In the genomic region with DNA sequence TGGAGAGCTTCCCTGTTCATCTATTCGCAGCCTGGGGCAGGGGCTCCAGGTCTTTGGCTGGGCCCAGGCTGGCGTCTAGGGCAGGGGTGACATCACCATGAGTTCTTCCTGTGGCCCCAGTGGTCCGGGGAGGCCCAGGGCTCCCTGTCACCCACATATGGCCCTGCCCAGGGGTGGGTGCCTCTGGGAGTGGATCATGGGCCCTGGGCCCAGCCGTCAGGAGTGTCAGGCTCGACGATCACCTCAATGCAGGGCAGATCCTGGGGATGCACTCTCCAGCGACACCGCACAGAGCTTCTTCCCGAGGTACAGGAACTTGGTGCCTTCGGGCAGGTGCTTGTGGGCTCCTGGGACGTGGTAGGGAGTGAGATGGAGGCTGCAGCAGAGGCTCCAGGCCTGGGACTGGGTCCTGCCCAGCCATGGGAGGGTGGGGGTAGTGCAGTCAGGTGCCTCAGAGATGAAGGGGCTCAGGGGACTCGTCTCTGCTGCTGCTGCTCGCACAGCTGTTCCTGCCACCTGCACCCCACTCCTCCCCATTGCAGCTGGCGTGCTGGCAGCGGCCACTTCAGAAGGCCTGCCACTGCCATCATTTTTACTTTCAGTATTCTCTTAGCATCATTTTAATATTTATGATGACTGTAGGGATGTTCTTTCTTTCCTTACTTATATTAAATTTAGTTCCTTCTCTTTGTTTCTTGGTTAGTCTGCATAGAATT, we compare ENCODE assay signal across 20 cellular contexts.
DNase-seq lines count a peak whose midpoint lies in the region; ATAC-seq and TF ChIP-seq lines count a peak whose summit lies in the region.
"Had no signal": no experiment of that assay in that cellular context is flagged by ENCODE, and none has a peak within 500 bp of the region (broad histone marks: within the 10 kb centered on the region; RNA-seq: fewer than 3 reads in every experiment).

No MANE protein-coding gene starts in this region.

- no peaks in the 10 kb centered on the region for H3K4me1 Mint-ChIP-seq in nephron progenitor cell
- H3K4me1 Mint-ChIP-seq in stimulated activated effector memory CD8-positive, alpha-beta T cell treated with anti-CD3 and anti-CD28 coated beads, Interleukin-12 subunit alpha, Interleukin-12 subunit beta, amount 100 ng/mL, for 72 hours: no peaks in the 10 kb centered on the region
- H3K4me1 Mint-ChIP-seq in activated T-cell treated with anti-CD3 and anti-CD28 coated beads, Interleukin-2, amount 50 U/mL, for 24 hours (ENCODE audit: low read depth): no peaks in the 10 kb centered on the region
- H3K4me1 Mint-ChIP-seq: CD4-positive, CD25-positive, alpha-beta regulatory T cell had no signal

- peak overlapping the region; percentile 51 for H3K27ac Mint-ChIP-seq in nephron progenitor cell
- no peak overlapping the region for H3K27ac Mint-ChIP-seq in stimulated activated effector memory CD8-positive, alpha-beta T cell treated with anti-CD3 and anti-CD28 coated beads, Interleukin-12 subunit alpha, Interleukin-12 subunit beta, amount 100 ng/mL, for 72 hours
- no peak overlapping the region for H3K27ac Mint-ChIP-seq in activated T-cell treated with anti-CD3 and anti-CD28 coated beads, Interleukin-2, amount 50 U/mL, for 24 hours
- H3K27ac Mint-ChIP-seq: CD4-positive, CD25-positive, alpha-beta regulatory T cell had no signal

- no peak for TF ChIP-seq CTCF in nephron progenitor cell (IDR thresholded peaks at IDR 0.05)

- no peaks in the 10 kb centered on the region for H3K36me3 Mint-ChIP-seq in nephron progenitor cell (ENCODE audit: low read depth)
- H3K36me3 Mint-ChIP-seq in stimulated activated effector memory CD8-positive, alpha-beta T cell treated with anti-CD3 and anti-CD28 coated beads, Interleukin-12 subunit alpha, Interleukin-12 subunit beta, amount 100 ng/mL, for 72 hours: no peaks in the 10 kb centered on the region
- no peaks in the 10 kb centered on the region for H3K36me3 Mint-ChIP-seq in activated T-cell treated with anti-CD3 and anti-CD28 coated beads, Interleukin-2, amount 50 U/mL, for 24 hours (ENCODE audit: low read depth)
- H3K36me3 Mint-ChIP-seq: CD4-positive, CD25-positive, alpha-beta regulatory T cell had no signal

- peak; percentile 16 for ATAC-seq in stimulated activated effector memory CD8-positive, alpha-beta T cell treated with anti-CD3 and anti-CD28 coated beads, Interleukin-12 subunit alpha, Interleukin-12 subunit beta, amount 100 ng/mL, for 72 hours
- ATAC-seq in HG03095 (IDR thresholded peaks at IDR 0.05; ENCODE audit: unreplicated experiment): no peak
- ATAC-seq: K562, PC-3 had no signal

- DNase-seq in DMS 273 (lab: John Stamatoyannopoulos, UW; ENCODE audit: unreplicated experiment) (peak; percentile 25), DMS 273 treated with DMSO at 0.1 percent for 48 hours (lab: John Stamatoyannopoulos, UW) (no peak), RPMI8226 (peak; percentile 11), nephron progenitor cell (no peak), C1 segment of cervical spinal cord (lab: John Stamatoyannopoulos, UW) (no peak)
- DNase-seq in stimulated activated effector memory CD8-positive, alpha-beta T cell treated with anti-CD3 and anti-CD28 coated beads, Interleukin-12 subunit alpha, Interleukin-12 subunit beta, amount 100 ng/mL, for 72 hours (ENCODE audit: low spot score in 2 of 2): no peak
- no peak for DNase-seq in activated T-cell treated with anti-CD3 and anti-CD28 coated beads, Interleukin-2, amount 50 U/mL, for 24 hours
- DNase-seq: AML-193; CD4-positive, CD25-positive, alpha-beta regulatory T cell; COR-L47; DMS153; GF-D8; NCI-H1105 treated with DMSO at 0.1 percent for 48 hours; NCI-H1694; NCI-H2081 treated with DMSO at 0.1 percent for 48 hours; NCI-H510A; PC-3; SIG-M5 had no signal

- H3K27me3 Mint-ChIP-seq in nephron progenitor cell (ENCODE audit: low read depth, poor library complexity): no peaks in the 10 kb centered on the region
- H3K27me3 Mint-ChIP-seq in activated T-cell treated with anti-CD3 and anti-CD28 coated beads, Interleukin-2, amount 50 U/mL, for 24 hours: no peaks in the 10 kb centered on the region

- no peak overlapping the region for H3K4me3 Mint-ChIP-seq in nephron progenitor cell
- no peak overlapping the region for H3K4me3 Mint-ChIP-seq in stimulated activated effector memory CD8-positive, alpha-beta T cell treated with anti-CD3 and anti-CD28 coated beads, Interleukin-12 subunit alpha, Interleukin-12 subunit beta, amount 100 ng/mL, for 72 hours
- no peak overlapping the region for H3K4me3 Mint-ChIP-seq in activated T-cell treated with anti-CD3 and anti-CD28 coated beads, Interleukin-2, amount 50 U/mL, for 24 hours
- H3K4me3 Mint-ChIP-seq: CD4-positive, CD25-positive, alpha-beta regulatory T cell had no signal

- H3K9me3 Mint-ChIP-seq in nephron progenitor cell: peaks cover 5% of the 10 kb centered on the region
- H3K9me3 Mint-ChIP-seq in stimulated activated effector memory CD8-positive, alpha-beta T cell treated with anti-CD3 and anti-CD28 coated beads, Interleukin-12 subunit alpha, Interleukin-12 subunit beta, amount 100 ng/mL, for 72 hours: peaks cover 6% of the 10 kb centered on the region
- peaks cover 7% of the 10 kb centered on the region for H3K9me3 Mint-ChIP-seq in activated T-cell treated with anti-CD3 and anti-CD28 coated beads, Interleukin-2, amount 50 U/mL, for 24 hours

Comparison
In these comparisons a context has a peak if more than half of its experiments do, and no peak if none do; other contexts are left out.
1. DNase-seq: peak in DMS 273 (single experiment) and RPMI8226 (single experiment); none in DMS 273 treated with DMSO at 0.1 percent for 48 hours (single experiment), nephron progenitor cell (single experiment), stimulated activated effector memory CD8-positive, alpha-beta T cell treated with anti-CD3 and anti-CD28 coated beads, Interleukin-12 subunit alpha, Interleukin-12 subunit beta, amount 100 ng/mL, for 72 hours (0 of 2), C1 segment of cervical spinal cord (0 of 14) and activated T-cell treated with anti-CD3 and anti-CD28 coated beads, Interleukin-2, amount 50 U/mL, for 24 hours (single experiment).